ENCODE assay signal across 23 cellular contexts in the genomic region with DNA sequence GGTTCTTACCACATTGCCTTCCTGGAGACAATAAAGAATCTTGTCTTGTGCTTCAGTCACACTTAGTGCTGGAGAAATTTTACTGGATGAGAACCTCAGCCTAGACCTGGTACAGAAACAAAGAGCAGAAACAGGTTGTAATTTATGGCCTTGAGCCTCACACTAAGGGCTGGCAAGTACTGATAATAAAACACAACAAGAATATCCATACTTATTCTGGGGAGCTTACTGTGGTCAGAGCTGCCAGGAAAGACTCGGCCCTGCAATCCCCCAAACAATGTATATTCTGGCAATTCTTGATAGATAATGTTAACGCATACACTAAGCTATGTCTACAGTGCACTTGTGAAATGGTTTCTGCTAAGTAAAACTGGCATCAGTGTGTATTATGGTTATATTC.
"Had no signal": no experiment of that assay in that cellular context is flagged by ENCODE, and none has a peak within 500 bp of the region (broad histone marks: within the 10 kb centered on the region; RNA-seq: fewer than 3 reads in every experiment).

No MANE protein-coding gene starts in this region.

- H3K27ac ChIP-seq: dorsolateral prefrontal cortex, lower lobe of right lung, prostate gland, skin epidermis, spleen, suprapubic skin, vagina had no signal

- DNase-seq: dorsolateral prefrontal cortex; effector CD8-positive, alpha-beta T cell; endodermal cell; hypothalamus; immature natural killer cell; islet precursor cell; kidney glomerular epithelial cell; left colon; left ventricle myocardium superior; lower lobe of right lung; naive thymus-derived CD8-positive, alpha-beta T cell; nephron progenitor cell; nucleus accumbens; right cardiac atrium; spleen; stimulated activated CD4-positive, alpha-beta T cell treated with anti-CD3 and anti-CD28 coated beads, Interleukin-4, amount 100 ng/mL, for 4 hours; stimulated activated naive B cell treated with anti-CD40 and anti-IgM and Interleukin-4, amounts not matched to agents 10 μg/mL and 1 μg/mL and 100 μg/mL, for 72 hours; trophoblast cell had no signal

- H3K4me1 Mint-ChIP-seq: endodermal cell had no signal

- H3K27me3 ChIP-seq: dorsolateral prefrontal cortex, spleen, suprapubic skin, vagina had no signal

- H3K4me1 ChIP-seq: lower lobe of right lung, prostate gland, vagina had no signal

- H3K4me3 Mint-ChIP-seq: endodermal cell; immature natural killer cell; naive thymus-derived CD8-positive, alpha-beta T cell; nephron progenitor cell; stimulated activated naive B cell treated with anti-CD40 and anti-IgM and Interleukin-4, amounts not matched to agents 10 μg/mL and 1 μg/mL and 100 μg/mL, for 72 hours; stimulated activated naive CD8-positive, alpha-beta T cell treated with anti-CD3 and anti-CD28 coated beads, Interleukin-15, Interleukin-2, amounts not matched to agents 100 ng/mL and 50 ng/mL, for 24 hours had no signal

- H3K27ac Mint-ChIP-seq: endodermal cell; immature natural killer cell; nephron progenitor cell; stimulated activated naive B cell treated with anti-CD40 and anti-IgM and Interleukin-4, amounts not matched to agents 10 μg/mL and 1 μg/mL and 100 μg/mL, for 72 hours; stimulated activated naive CD8-positive, alpha-beta T cell treated with anti-CD3 and anti-CD28 coated beads, Interleukin-15, Interleukin-2, amounts not matched to agents 100 ng/mL and 50 ng/mL, for 24 hours had no signal

- H3K9me3 Mint-ChIP-seq: endodermal cell; nephron progenitor cell; stimulated activated naive B cell treated with anti-CD40 and anti-IgM and Interleukin-4, amounts not matched to agents 10 μg/mL and 1 μg/mL and 100 μg/mL, for 72 hours; stimulated activated naive CD8-positive, alpha-beta T cell treated with anti-CD3 and anti-CD28 coated beads, Interleukin-15, Interleukin-2, amounts not matched to agents 100 ng/mL and 50 ng/mL, for 24 hours had no signal

- ATAC-seq: left colon; lower lobe of right lung; naive thymus-derived CD8-positive, alpha-beta T cell; right cardiac atrium; stimulated activated naive B cell treated with anti-CD40 and anti-IgM and Interleukin-4, amounts not matched to agents 10 μg/mL and 1 μg/mL and 100 μg/mL, for 72 hours had no signal

- H3K9me3 ChIP-seq: lower lobe of right lung, prostate gland, spleen, suprapubic skin, vagina had no signal

- H3K4me3 ChIP-seq: dorsolateral prefrontal cortex, lower lobe of right lung, prostate gland, skin epidermis, spleen, suprapubic skin, vagina had no signal

- H3K27me3 Mint-ChIP-seq: naive thymus-derived CD8-positive, alpha-beta T cell; stimulated activated naive B cell treated with anti-CD40 and anti-IgM and Interleukin-4, amounts not matched to agents 10 μg/mL and 1 μg/mL and 100 μg/mL, for 72 hours; stimulated activated naive CD8-positive, alpha-beta T cell treated with anti-CD3 and anti-CD28 coated beads, Interleukin-15, Interleukin-2, amounts not matched to agents 100 ng/mL and 50 ng/mL, for 24 hours had no signal
